ENCODE assay signal across 1 cellular context in genomic region chr7:15916666-15917388, GRCh38.
TF ChIP-seq lines count a peak whose summit lies in the region.

No MANE protein-coding gene starts in this region.

TF ChIP-seq in IMR-90, 13 proteins besides CTCF, POLR2A, EP300 and RAD21:
- TF ChIP-seq USF2 (IDR thresholded peaks at IDR 0.05; ENCODE audit: low read depth, low read length) (no peak), MXI1 (IDR thresholded peaks at IDR 0.05; ENCODE audit: borderline replicate concordance, low read depth, low read length) (no peak), CEBPB (IDR thresholded peaks at IDR 0.05; ENCODE audit: low read depth, low read length) (no peak), BHLHE40 (IDR thresholded peaks at IDR 0.05; ENCODE audit: low read depth, low read length) (no peak), NFE2L2 (IDR thresholded peaks at IDR 0.05; ENCODE audit: low read depth, low read length) (no peak)
TF ChIP-seq in IMR-90: peak in this region for 0.
